Comparison of ENCODE assay signal across 15 cellular contexts in genomic region chr10:71547290-71547689, GRCh38.
"Had no signal": no experiment of that assay in that cellular context is flagged by ENCODE, and none has a peak within 500 bp of the region (broad histone marks: within the 10 kb centered on the region; RNA-seq: fewer than 3 reads in every experiment).

No MANE protein-coding gene starts in this region.

- H3K4me1 ChIP-seq: pancreas, SJSA1 had no signal

- H3K9me3 ChIP-seq: pancreas, SJSA1, spleen, testis had no signal

- H3K27me3 ChIP-seq: pancreas, spleen, testis had no signal

- H3K4me3 ChIP-seq: pancreas, SJSA1, spleen, testis had no signal

- ATAC-seq: activated CD4-positive, alpha-beta T cell treated with anti-CD3 and anti-CD28 coated beads for 36 hours; activated CD8-positive, alpha-beta T cell treated with anti-CD3 and anti-CD28 coated beads for 36 hours; activated T-cell treated with anti-CD3 and anti-CD28 coated beads, Interleukin-2, amount 50 U/mL, for 72 hours had no signal

- H3K27ac ChIP-seq: pancreas, SJSA1, testis had no signal

- DNase-seq: activated CD4-positive, alpha-beta T cell treated with anti-CD3 and anti-CD28 coated beads for 36 hours; activated CD8-positive, alpha-beta memory T cell treated with anti-CD3 and anti-CD28 coated beads, Interleukin-2, amount 50 U/mL, for 4 hours; activated CD8-positive, alpha-beta T cell treated with anti-CD3 and anti-CD28 coated beads for 36 hours; activated gamma-delta T cell treated with Interleukin-2 at 50 U/mL for 16 hours; activated naive CD8-positive, alpha-beta T cell treated with anti-CD3 and anti-CD28 coated beads, Interleukin-2, amount 10 ng/mL, durations not matched to agents 7 days and 5 days; activated T-cell treated with anti-CD3 and anti-CD28 coated beads, Interleukin-2, amount 50 U/mL, for 72 hours; cortex of kidney; effector CD8-positive, alpha-beta T cell; mammary epithelial cell; spleen; stimulated activated CD4-positive, alpha-beta T cell treated with anti-CD3 and anti-CD28 coated beads, Interleukin-1b, Interleukin-23, amount 100 ng/mL, for 48 hours; SW 1271 had no signal

- H3K36me3 ChIP-seq: pancreas, SJSA1, spleen had no signal
